ENCODE assay signal across 8 cellular contexts in genomic region chr19:44954649-44955499, GRCh38. TPM values are rescaled to one million over a fixed set of nuclear protein-coding genes. Genes with fewer than 3 reads are reported as not detected.
DNase-seq lines count a peak whose midpoint lies in the region; ATAC-seq and TF ChIP-seq lines count a peak whose summit lies in the region.

TSS of gene CLPTM1 (plus strand) at chr19:44955380. CDS start at chr19:44955396, 16 bp downstream.

- POLR2A ChIA-PET in activated CD4-positive, alpha-beta T cell treated with anti-CD3 and anti-CD28 coated beads for 36 hours (lab: Charles Lee) = interaction anchor here (0.6 to 1.6 kb wide), 5 partner anchors 47 to 223 kb away, joined by 3 to 5 read pairs (median 4); partner anchors contain the start of genes BLOC1S3, TOMM40 and TRAPPC6A

- no peaks in the 10 kb centered on the region for H3K9me3 Mint-ChIP-seq in activated CD4-positive, alpha-beta T cell treated with anti-CD3 and anti-CD28 coated beads for 36 hours (ENCODE audit: low read depth)
- no peaks in the 10 kb centered on the region for H3K9me3 Mint-ChIP-seq in chondrocyte (ENCODE audit: low read depth)

- peaks cover 39% of the 10 kb centered on the region for H3K4me1 Mint-ChIP-seq in activated CD4-positive, alpha-beta T cell treated with anti-CD3 and anti-CD28 coated beads for 36 hours
- H3K4me1 Mint-ChIP-seq in chondrocyte (ENCODE audit: low read depth) = peaks cover 44% of the 10 kb centered on the region

- H3K36me3 ChIP-seq in BE2C = peaks cover under 1% of the 10 kb centered on the region
- no peaks in the 10 kb centered on the region for H3K36me3 ChIP-seq in kidney epithelial cell (ENCODE audit: control insufficient read depth, insufficient read depth, low read length)

- peak within 1 kb of the TSS; percentile 100 for H3K27ac Mint-ChIP-seq in activated CD4-positive, alpha-beta T cell treated with anti-CD3 and anti-CD28 coated beads for 36 hours
- peak within 1 kb of the TSS; percentile 99 for H3K27ac Mint-ChIP-seq in chondrocyte (ENCODE audit: unreplicated experiment)

- peaks cover 3% of the 10 kb centered on the region for H3K36me3 Mint-ChIP-seq in activated CD4-positive, alpha-beta T cell treated with anti-CD3 and anti-CD28 coated beads for 36 hours (ENCODE audit: low read depth)
- no peaks in the 10 kb centered on the region for H3K36me3 Mint-ChIP-seq in chondrocyte (ENCODE audit: low read depth)

- H3K27me3 Mint-ChIP-seq in activated CD4-positive, alpha-beta T cell treated with anti-CD3 and anti-CD28 coated beads for 36 hours = no peaks in the 10 kb centered on the region
- H3K27me3 Mint-ChIP-seq in chondrocyte (ENCODE audit: low read depth) = no peaks in the 10 kb centered on the region

- H3K4me3 ChIP-seq in BE2C (ENCODE audit: low read depth, low read length) = peak within 1 kb of the TSS; percentile 99
- H3K4me3 ChIP-seq in kidney epithelial cell (ENCODE audit: low read depth, low read length) = peak within 1 kb of the TSS; percentile 94

- H3K9me3 ChIP-seq in BE2C = no peaks in the 10 kb centered on the region

- ATAC-seq in HG03457 (IDR thresholded peaks at IDR 0.05; ENCODE audit: unreplicated experiment) = peak; percentile 79
- peak; percentile 94 for ATAC-seq in activated CD4-positive, alpha-beta T cell treated with anti-CD3 and anti-CD28 coated beads for 36 hours

- H3K27me3 ChIP-seq in BE2C = no peaks in the 10 kb centered on the region
- no peaks in the 10 kb centered on the region for H3K27me3 ChIP-seq in kidney epithelial cell (ENCODE audit: control insufficient read depth, insufficient read depth, low read length)

- CTCF ChIA-PET in activated CD4-positive, alpha-beta T cell treated with anti-CD3 and anti-CD28 coated beads for 36 hours (lab: Charles Lee) = interaction anchor here (1.1 to 1.3 kb wide), 2 partner anchors 231 to 366 kb away, joined by 3 read pairs; no protein-coding TSS in a partner anchor

- H3K4me3 Mint-ChIP-seq in activated CD4-positive, alpha-beta T cell treated with anti-CD3 and anti-CD28 coated beads for 36 hours = peak within 1 kb of the TSS; percentile 95
- peak within 1 kb of the TSS; percentile 97 for H3K4me3 Mint-ChIP-seq in chondrocyte (ENCODE audit: unreplicated experiment)

- no peaks in the 10 kb centered on the region for H3K4me1 ChIP-seq in BE2C

- intact Hi-C loops in activated CD4-positive, alpha-beta T cell treated with anti-CD3 and anti-CD28 coated beads for 36 hours (cut with DNase I, micrococcal nuclease) = loop anchor here (1.0 to 5.0 kb wide), 17 partner anchors 40 to 932 kb away; partner anchors contain the start of genes NECTIN2 (in 2 of the 2), BLOC1S3 (in 1 of the 2), CLASRP (in 1 of the 2) and ERCC2 (in 1 of the 2)

- peak; percentile 98 for DNase-seq in BE2C
- peak; percentile 94 for DNase-seq in GM19240 (ENCODE audit: insufficient read length, low spot score)
- DNase-seq in NCI-H524 (lab: John Stamatoyannopoulos, UW) = peak; percentile 89 to 90
- peak; percentile 99 for DNase-seq in activated CD4-positive, alpha-beta T cell treated with anti-CD3 and anti-CD28 coated beads for 36 hours
- DNase-seq in chondrocyte (ENCODE audit: low spot score) = peak; percentile 98
- peak; percentile 82 for DNase-seq in kidney epithelial cell (ENCODE audit: low read depth)
- peak; percentile 98 for DNase-seq in stimulated activated CD4-positive, alpha-beta T cell treated with anti-CD3 and anti-CD28 coated beads, Interleukin-15, amount 100 ng/mL, for 24 hours

- TF ChIP-seq CTCF in BE2C (IDR thresholded peaks at IDR 0.05; ENCODE audit: low read depth, low read length) (no peak), chondrocyte (IDR thresholded peaks at IDR 0.05) (peak; percentile 10), kidney epithelial cell (IDR thresholded peaks at IDR 0.05; ENCODE audit: insufficient read depth, low read length, poor library complexity, severe bottlenecking) (no peak)

RNA-seq across cellular contexts. Expression of gene CLPTM1, which starts in this region (rescaled TPM):
- polyA plus RNA-seq in BE2C (2012; ENCODE audit: insufficient read depth, insufficient read length, low read depth) = 178 TPM
- 10 to 100 TPM; 41.6 to 44.1 TPM for total RNA-seq in activated CD4-positive, alpha-beta T cell treated with anti-CD3 and anti-CD28 coated beads for 36 hours
- total RNA-seq in chondrocyte (91.4 to 122 TPM (median 96.3 TPM) in 3 replicates), kidney epithelial cell (58.0 and 74.8 TPM in 2 replicates)

Comparison
In these comparisons a context has a peak if more than half of its experiments do, and no peak if none do; other contexts are left out.
1. Peak in every context shown above with its lines: DNase-seq, ATAC-seq and H3K4me3 ChIP-seq.